In the genomic region with DNA sequence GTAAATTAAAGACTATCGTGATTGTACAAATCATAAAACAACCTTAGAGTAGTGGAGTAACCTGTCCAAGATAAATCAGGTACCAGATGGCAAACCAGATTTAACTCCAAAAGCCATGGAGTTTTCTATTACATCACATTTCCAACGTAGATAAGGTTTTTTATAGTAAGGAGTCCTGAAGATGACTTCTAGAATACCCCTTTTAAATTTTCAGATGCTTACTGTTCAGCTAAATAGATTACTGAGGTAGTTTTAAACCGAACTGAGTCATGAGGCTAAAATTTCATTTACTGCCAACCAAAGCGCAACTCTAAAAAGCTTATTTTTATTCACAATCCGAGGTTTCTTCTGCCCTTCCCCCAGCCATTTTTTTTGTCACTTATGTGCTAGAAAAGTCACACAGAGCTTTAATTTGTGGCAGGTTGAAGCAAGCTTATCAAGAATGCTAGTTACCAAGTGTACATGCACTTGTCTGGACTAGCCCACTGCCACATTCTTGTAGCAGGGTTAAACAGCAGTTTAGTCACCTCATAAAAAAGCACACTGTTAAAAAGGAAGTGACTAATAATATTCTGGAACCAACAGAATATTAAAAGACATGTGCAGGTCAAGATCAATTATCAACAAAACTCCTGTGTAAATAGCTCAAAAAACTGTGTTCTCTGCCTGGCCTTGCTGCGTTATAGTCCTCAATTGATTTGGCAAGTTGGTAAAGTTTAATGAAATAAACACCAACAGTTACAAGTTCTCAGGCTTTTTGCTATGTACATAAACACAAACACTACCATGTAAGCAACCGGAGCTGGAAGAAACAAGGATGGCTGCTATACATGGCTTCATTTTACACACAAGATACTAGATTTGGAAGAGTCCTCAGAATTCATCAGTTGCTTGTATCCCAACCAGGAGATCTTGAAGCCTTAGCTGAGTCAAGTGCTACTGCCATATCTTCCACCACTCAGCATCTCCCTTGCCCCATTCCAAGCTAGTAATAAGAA, we compare ENCODE assay signal across 9 cellular contexts.
A peak's percentile ranks its signal among the peaks of the same experiment; 100 is the strongest.
DNase-seq lines count a peak whose midpoint lies in the region; TF ChIP-seq lines count a peak whose summit lies in the region.
"Had no signal": no experiment of that assay in that cellular context is flagged by ENCODE, and none has a peak within 500 bp of the region (broad histone marks: within the 10 kb centered on the region; RNA-seq: fewer than 3 reads in every experiment).

No MANE protein-coding gene starts in this region.

- no peak overlapping the region for H4K12ac ChIP-seq in trophoblast cell (ENCODE audit: low read depth, low read length)

- H3K27ac ChIP-seq in trophoblast cell (ENCODE audit: low read depth, low read length): no peak overlapping the region

- no peak overlapping the region for H2BK120ac ChIP-seq in trophoblast cell (ENCODE audit: insufficient read depth, low read length, poor library complexity)

- H3K14ac ChIP-seq in trophoblast cell (ENCODE audit: low read length): no peak overlapping the region

- no peak overlapping the region for H3K4ac ChIP-seq in trophoblast cell (ENCODE audit: low read depth, low read length)

- no peaks in the 10 kb centered on the region for H3K79me1 ChIP-seq in trophoblast cell (ENCODE audit: low read length)

- H3K18ac ChIP-seq in trophoblast cell (ENCODE audit: low read length): no peak overlapping the region

- no peak overlapping the region for H3K23ac ChIP-seq in trophoblast cell (ENCODE audit: low read length)

- DNase-seq in NCI-H1436 treated with DMSO at 0.1 percent for 48 hours (lab: John Stamatoyannopoulos, UW): peak; percentile 46
- DNase-seq in NCI-H1436 (lab: John Stamatoyannopoulos, UW): no peak
- peak; percentile 85 for DNase-seq in NCI-H2171 (lab: John Stamatoyannopoulos, UW)
- peak; percentile 16 for DNase-seq in epithelial cell of proximal tubule (ENCODE audit: low read depth)
- DNase-seq in ureter (ENCODE audit: low spot score): peak; percentile 54
- no peak for DNase-seq in stimulated activated CD4-positive, alpha-beta T cell treated with anti-CD3 and anti-CD28 coated beads, Interleukin-12 subunit alpha, Interleukin-12 subunit beta, amount 100 ng/mL, for 4 hours
- no peak for DNase-seq in trophoblast cell
- no peak for DNase-seq in H4 (ENCODE audit: low spot score)
- DNase-seq: islet precursor cell had no signal

- TF ChIP-seq CTCF in epithelial cell of proximal tubule (conservative IDR thresholded peaks at IDR 0.05; ENCODE audit: low read depth, low read length): no peak

- H3K4me1 ChIP-seq in trophoblast cell (ENCODE audit: control insufficient read depth in 1 of 2, insufficient read depth in 2 of 2, low read length in 2 of 2): no peaks in the 10 kb centered on the region

- no peak overlapping the region for H4K91ac ChIP-seq in trophoblast cell (ENCODE audit: low read depth, low read length)

- H3K4me3 ChIP-seq in epithelial cell of proximal tubule (ENCODE audit: low read depth, low read length) (no peak overlapping the region), trophoblast cell (ENCODE audit: low read depth, low read length) (no peak overlapping the region)

- H3K9ac ChIP-seq in trophoblast cell (ENCODE audit: low read length): no peak overlapping the region

- no peak overlapping the region for H3K4me2 ChIP-seq in trophoblast cell (ENCODE audit: low read length)

- H2BK5ac ChIP-seq in trophoblast cell (ENCODE audit: low read depth, low read length, poor library complexity): no peak overlapping the region

- no peak overlapping the region for H2BK12ac ChIP-seq in trophoblast cell (ENCODE audit: low read length)

- H3K36me3 ChIP-seq in trophoblast cell (ENCODE audit: control insufficient read depth in 1 of 2, insufficient read depth in 2 of 2, low read length in 2 of 2): no peaks in the 10 kb centered on the region

- H3K27me3 ChIP-seq in trophoblast cell (ENCODE audit: insufficient read depth, low read length): no peaks in the 10 kb centered on the region

- H3K9me3 ChIP-seq in trophoblast cell (ENCODE audit: insufficient read depth, low read depth, low read length): no peaks in the 10 kb centered on the region

- no peak overlapping the region for H2AFZ ChIP-seq in trophoblast cell (ENCODE audit: insufficient read depth, low read length, poor library complexity)

- no CpG with 5 or more reads among the region's 7 CpGs for WGBS in trophoblast cell (ENCODE audit: extremely low coverage, insufficient coverage, insufficient read length)

- no peaks in the 10 kb centered on the region for H3K79me2 ChIP-seq in trophoblast cell (ENCODE audit: control insufficient read depth, insufficient read depth, low read length, poor library complexity)

- no peak overlapping the region for H2AK5ac ChIP-seq in trophoblast cell (ENCODE audit: low read length)

- no peak overlapping the region for H4K8ac ChIP-seq in trophoblast cell (ENCODE audit: low read depth, low read length)

Comparison
In these comparisons a context has a peak if more than half of its experiments do, and no peak if none do; other contexts are left out.
1. DNase-seq: peak in NCI-H1436 treated with DMSO at 0.1 percent for 48 hours (single experiment), NCI-H2171 (single experiment), epithelial cell of proximal tubule (single experiment) and ureter (single experiment); none in NCI-H1436 (single experiment), stimulated activated CD4-positive, alpha-beta T cell treated with anti-CD3 and anti-CD28 coated beads, Interleukin-12 subunit alpha, Interleukin-12 subunit beta, amount 100 ng/mL, for 4 hours (single experiment), trophoblast cell (0 of 2) and H4 (single experiment).